Comparison of ENCODE assay signal across 24 cellular contexts in genomic region chr14:89205137-89205740, GRCh38.
"Had no signal": no experiment of that assay in that cellular context is flagged by ENCODE, and none has a peak within 500 bp of the region (broad histone marks: within the 10 kb centered on the region; RNA-seq: fewer than 3 reads in every experiment).

No MANE protein-coding gene starts in this region.

- DNase-seq: activated B cell treated with CpG ODN at 0.5 μM for 24 hours; activated CD4-positive, alpha-beta T cell treated with anti-CD3 and anti-CD28 coated beads for 36 hours; activated CD4-positive, alpha-beta T cell treated with anti-CD3 and anti-CD28 coated beads, Interleukin-2, amount 50 U/mL, for 48 hours; activated effector memory CD4-positive, alpha-beta T cell treated with anti-CD3 and anti-CD28 coated beads, Interleukin-2, amount 50 U/mL, for 16 hours; activated naive CD8-positive, alpha-beta T cell treated with anti-CD3 and anti-CD28 coated beads for 36 hours; amniotic stem cell; endodermal cell; foreskin fibroblast; kidney; left lung; midbrain; natural killer cell; retina; spleen; stimulated activated CD4-positive, alpha-beta T cell treated with anti-CD3 and anti-CD28 coated beads, Interleukin-4, amount 100 ng/mL, for 1 hour; stimulated activated naive CD4-positive, alpha-beta T cell; SW 1271; T-helper 17 cell; thyroid gland had no signal

- H3K4me1 ChIP-seq: breast epithelium, left lung had no signal

- H3K27me3 Mint-ChIP-seq: activated B cell treated with CpG ODN at 0.5 μM for 24 hours; activated CD4-positive, alpha-beta T cell treated with anti-CD3 and anti-CD28 coated beads for 36 hours; activated naive CD8-positive, alpha-beta T cell treated with anti-CD3 and anti-CD28 coated beads for 36 hours; T-helper 17 cell had no signal

- H3K36me3 Mint-ChIP-seq: natural killer cell had no signal

- H3K36me3 ChIP-seq: breast epithelium, left lung, thyroid gland had no signal

- H3K27ac ChIP-seq: breast epithelium, coronary artery, epithelial cell of prostate, left lung, spleen, thyroid gland had no signal

- H3K27ac Mint-ChIP-seq: activated B cell treated with CpG ODN at 0.5 μM for 24 hours; activated CD4-positive, alpha-beta T cell treated with anti-CD3 and anti-CD28 coated beads for 36 hours; activated naive CD8-positive, alpha-beta T cell treated with anti-CD3 and anti-CD28 coated beads for 36 hours; endodermal cell; natural killer cell; progenitor cell of endocrine pancreas had no signal

- H3K4me3 ChIP-seq: breast epithelium, coronary artery, left lung, lung, spleen, thyroid gland had no signal

- H3K27me3 ChIP-seq: breast epithelium, left lung, spleen, thyroid gland had no signal

- H3K4me3 Mint-ChIP-seq: activated B cell treated with CpG ODN at 0.5 μM for 24 hours; activated CD4-positive, alpha-beta T cell treated with anti-CD3 and anti-CD28 coated beads for 36 hours; activated naive CD8-positive, alpha-beta T cell treated with anti-CD3 and anti-CD28 coated beads for 36 hours; endodermal cell; natural killer cell; T-helper 17 cell had no signal

- ATAC-seq: activated CD4-positive, alpha-beta T cell treated with anti-CD3 and anti-CD28 coated beads for 36 hours; left lung; natural killer cell; T-helper 17 cell had no signal

- H3K9me3 Mint-ChIP-seq: activated B cell treated with CpG ODN at 0.5 μM for 24 hours, endodermal cell, natural killer cell had no signal

- H3K9me3 ChIP-seq: breast epithelium, left lung, spleen, thyroid gland had no signal
